In the genomic region with DNA sequence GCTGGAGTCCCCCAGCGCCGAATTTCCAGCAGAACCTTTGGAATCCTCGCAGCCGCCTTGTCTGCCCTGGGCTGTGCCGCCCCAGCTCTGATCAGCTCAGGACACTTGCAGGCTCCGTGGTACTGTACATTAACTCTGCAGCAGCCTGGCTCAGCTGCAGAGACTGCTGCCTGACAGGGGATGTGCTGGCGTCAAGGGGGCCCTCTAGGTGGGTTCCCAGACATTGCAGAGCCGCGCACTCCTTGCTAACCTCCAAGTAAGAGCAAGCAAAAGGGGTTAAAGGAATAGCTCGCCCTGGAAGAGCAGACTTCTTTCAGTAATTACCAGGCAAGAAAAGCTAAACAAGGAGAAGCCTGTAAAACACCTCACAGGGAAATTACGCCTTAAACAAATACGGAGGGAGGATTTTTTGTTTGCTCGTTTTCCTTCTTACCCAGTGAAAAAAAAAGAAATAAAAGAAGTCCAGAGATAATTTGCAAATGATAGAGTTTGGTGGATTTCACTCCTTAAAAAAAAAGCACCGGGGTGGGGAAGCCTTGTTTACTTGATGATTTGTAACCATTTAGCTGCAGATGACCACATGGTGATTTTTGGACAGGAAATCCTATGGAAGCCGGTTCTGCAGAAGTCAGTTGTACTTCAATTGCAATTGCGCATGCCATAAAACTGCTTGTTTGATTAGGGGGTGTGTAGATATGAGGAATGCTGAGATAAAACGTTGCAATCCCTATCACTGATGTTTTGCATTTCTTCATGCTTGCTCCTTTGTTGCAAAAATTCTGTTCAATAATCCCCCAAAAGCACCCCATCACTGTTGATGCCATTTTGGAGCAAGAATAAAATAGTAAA, we compare ENCODE assay signal across 9 cellular contexts.
DNase-seq lines count a peak whose midpoint lies in the region; ATAC-seq and TF ChIP-seq lines count a peak whose summit lies in the region.
"Had no signal": no experiment of that assay in that cellular context is flagged by ENCODE, and none has a peak within 500 bp of the region (broad histone marks: within the 10 kb centered on the region; RNA-seq: fewer than 3 reads in every experiment).

No MANE protein-coding gene starts in this region.

- peak; percentile 30 for DNase-seq in DMS79 (lab: John Stamatoyannopoulos, UW)
- DNase-seq in NCI-H2081 treated with DMSO at 0.1 percent for 48 hours (lab: John Stamatoyannopoulos, UW) = peak; percentile 54
- peak; percentile 18 to 86 for DNase-seq in cerebellar nuclear complex (lab: John Stamatoyannopoulos, UW)
- peak; percentile 42 for DNase-seq in kidney epithelial cell (ENCODE audit: low read depth)
- no peak for DNase-seq in stimulated activated CD4-positive, alpha-beta T cell treated with anti-CD3 and anti-CD28 coated beads, Interleukin-2, amount 100 ng/mL, for 24 hours

- H3K27me3 ChIP-seq in kidney epithelial cell (ENCODE audit: control insufficient read depth, insufficient read depth, low read length) = no peaks in the 10 kb centered on the region
- H3K27me3 ChIP-seq in stomach smooth muscle (ENCODE audit: control insufficient read depth in 1 of 2, insufficient read depth in 2 of 2, low read length in 2 of 2) = no peaks in the 10 kb centered on the region
- H3K27me3 ChIP-seq: neutrophil had no signal

- H3K9ac ChIP-seq in stomach smooth muscle (ENCODE audit: low read length in 2 of 2) = no peak overlapping the region

- H3K9me3 ChIP-seq in stomach smooth muscle (ENCODE audit: control insufficient read depth in 2 of 2, low read length in 2 of 2) = no peaks in the 10 kb centered on the region
- H3K9me3 ChIP-seq: neutrophil had no signal

- H3K27ac ChIP-seq in stomach smooth muscle (ENCODE audit: low read length) = no peak overlapping the region
- H3K27ac ChIP-seq: neutrophil had no signal

- H3K4me1 ChIP-seq in stomach smooth muscle (ENCODE audit: control insufficient read depth, insufficient read depth, low read length) = no peaks in the 10 kb centered on the region

- H3K36me3 ChIP-seq in kidney epithelial cell (ENCODE audit: control insufficient read depth, insufficient read depth, low read length) (no peaks in the 10 kb centered on the region), stomach smooth muscle (ENCODE audit: control insufficient read depth in 2 of 2, insufficient read depth in 2 of 2, low read length in 2 of 2) (no peaks in the 10 kb centered on the region)
- H3K36me3 ChIP-seq: neutrophil had no signal

- peak; percentile 51 for TF ChIP-seq CTCF in kidney epithelial cell (IDR thresholded peaks at IDR 0.05; ENCODE audit: insufficient read depth, low read length, poor library complexity, severe bottlenecking)

- ATAC-seq in HG03175 (IDR thresholded peaks at IDR 0.05; ENCODE audit: unreplicated experiment) (no peak), HG02798 (IDR thresholded peaks at IDR 0.05; ENCODE audit: poor library complexity, unreplicated experiment) (no peak)

- H3K4me3 ChIP-seq in kidney epithelial cell (ENCODE audit: low read depth, low read length) (peak overlapping the region; percentile 40), stomach smooth muscle (ENCODE audit: low read length in 2 of 2) (peak overlapping the region; percentile 23 to 45)

Comparison
In these comparisons a context has a peak if more than half of its experiments do, and no peak if none do; other contexts are left out.
1. DNase-seq: peak in DMS79 (single experiment), NCI-H2081 treated with DMSO at 0.1 percent for 48 hours (single experiment), cerebellar nuclear complex (2 of 2) and kidney epithelial cell (single experiment); none in stimulated activated CD4-positive, alpha-beta T cell treated with anti-CD3 and anti-CD28 coated beads, Interleukin-2, amount 100 ng/mL, for 24 hours (0 of 2).